ENCODE assay signal across 8 cellular contexts in genomic region chr3:122576174-122576940, GRCh38. TPM values are rescaled to one million over a fixed set of nuclear protein-coding genes. Genes with fewer than 3 reads are reported as not detected.
A peak's percentile ranks its signal among the peaks of the same experiment; 100 is the strongest.
DNase-seq lines count a peak whose midpoint lies in the region; ATAC-seq and TF ChIP-seq lines count a peak whose summit lies in the region.

No MANE protein-coding gene starts in this region.

- no peaks in the 10 kb centered on the region for H3K27me3 ChIP-seq in CD8-positive, alpha-beta memory T cell (ENCODE audit: insufficient read depth, low read length, poor library complexity, severe bottlenecking)
- no peaks in the 10 kb centered on the region for H3K27me3 ChIP-seq in uterus

- H3K4me3 Mint-ChIP-seq in CD8-positive, alpha-beta memory T cell, result peak overlapping the region in 6 of 7 donors; percentile 6 to 100 (median 98)
- peak overlapping the region; percentile 95 for H3K4me3 Mint-ChIP-seq in activated naive CD8-positive, alpha-beta T cell

- no peak overlapping the region for H3K27ac ChIP-seq in CD8-positive, alpha-beta memory T cell (ENCODE audit: low read depth, low read length)
- no peak overlapping the region for H3K27ac ChIP-seq in uterus

- no peaks in the 10 kb centered on the region for H3K9me3 ChIP-seq in CD8-positive, alpha-beta memory T cell (ENCODE audit: low read length)
- no peaks in the 10 kb centered on the region for H3K9me3 ChIP-seq in uterus

- CTCF ChIA-PET in CD8-positive, alpha-beta memory T cell (lab: Charles Lee), result no interaction called here

- peaks cover 2 to 5% (median 2%) of the 10 kb centered on the region in 5 donors for H3K9me3 Mint-ChIP-seq in CD8-positive, alpha-beta memory T cell
- peaks cover 3% of the 10 kb centered on the region for H3K9me3 Mint-ChIP-seq in activated naive CD8-positive, alpha-beta T cell (ENCODE audit: low read depth)

- peaks cover 27% of the 10 kb centered on the region for H3K4me1 ChIP-seq in CD8-positive, alpha-beta memory T cell (ENCODE audit: insufficient read depth, low read length)
- no peaks in the 10 kb centered on the region for H3K4me1 ChIP-seq in uterus

- no peaks in the 10 kb centered on the region for H3K36me3 ChIP-seq in CD8-positive, alpha-beta memory T cell (ENCODE audit: insufficient read depth, low read length)
- H3K36me3 ChIP-seq in uterus, result no peaks in the 10 kb centered on the region

- H3K27me3 Mint-ChIP-seq in CD8-positive, alpha-beta memory T cell, result no peaks in the 10 kb centered on the region
- no peaks in the 10 kb centered on the region for H3K27me3 Mint-ChIP-seq in activated naive CD8-positive, alpha-beta T cell

- no peak for TF ChIP-seq POLR2A in uterus (IDR thresholded peaks at IDR 0.05)

- H3K4me3 ChIP-seq in CD8-positive, alpha-beta memory T cell (ENCODE audit: low read length), result no peak overlapping the region
- no peak overlapping the region for H3K4me3 ChIP-seq in uterus

- in situ Hi-C loops in G401 (cut with HindIII; ENCODE audit: low sequenced_read_pairs), result no loop called here

- no peak for TF ChIP-seq CTCF in uterus (IDR thresholded peaks at IDR 0.05)

- DNase-seq in CD8-positive, alpha-beta memory T cell, result no peak
- DNase-seq in activated effector memory CD4-positive, alpha-beta T cell treated with anti-CD3 and anti-CD28 coated beads, Interleukin-2, amount 50 U/mL, for 16 hours, result no peak
- DNase-seq in uterus (no peak), NCI-H1092 treated with DMSO at 0.1 percent for 48 hours (lab: John Stamatoyannopoulos, UW) (no peak), G401 (ENCODE audit: low spot score) (no peak)

- intact Hi-C loops in uterus (cut with DNase I; ENCODE audit: low total_unique reads), result no loop called here

- POLR2A ChIA-PET in CD8-positive, alpha-beta memory T cell (lab: Charles Lee), result interaction anchor here (0.7 to 1.0 kb wide), 3 partner anchors 9 to 107 kb away, joined by 3 to 7 read pairs (median 7); no protein-coding TSS in a partner anchor

- H3K4me1 Mint-ChIP-seq in CD8-positive, alpha-beta memory T cell, result peaks cover 54 to 77% (median 64%) of the 10 kb centered on the region in 3 donors
- H3K4me1 Mint-ChIP-seq in activated naive CD8-positive, alpha-beta T cell (ENCODE audit: low read depth), result peaks cover 57% of the 10 kb centered on the region

- ATAC-seq in GM19438 (IDR thresholded peaks at IDR 0.05; ENCODE audit: low read depth, unreplicated experiment) (peak; percentile 82), HG03378 (IDR thresholded peaks at IDR 0.05; ENCODE audit: unreplicated experiment) (peak; percentile 79)

- peak overlapping the region in 7 of 8 donors; percentile 23 to 99 (median 78) for H3K27ac Mint-ChIP-seq in CD8-positive, alpha-beta memory T cell
- peak overlapping the region; percentile 97 for H3K27ac Mint-ChIP-seq in activated naive CD8-positive, alpha-beta T cell

- H3K36me3 Mint-ChIP-seq in CD8-positive, alpha-beta memory T cell, result peaks cover 6 to 38% (median 7%) of the 10 kb centered on the region in 3 donors
- H3K36me3 Mint-ChIP-seq in activated naive CD8-positive, alpha-beta T cell, result peaks cover 16% of the 10 kb centered on the region

RNA-seq across cellular contexts. Expression of gene PARP15, which starts 1.1 kb away (rescaled TPM):
- 10 to 100 TPM; 12.7 to 13.9 TPM for total RNA-seq in CD8-positive, alpha-beta memory T cell
- 8.5 TPM for polyA plus RNA-seq in CD8-positive, alpha-beta memory T cell
- total RNA-seq in uterus, result 1 to 10 TPM in 2 of 4 donors, under 1 TPM in 2; under 0.01 to 3.1 (median 1.6) TPM
- not detected in 2 replicates for total RNA-seq in G401 (2014; rRNA removed; shearing (Covaris generic))

RNA-seq across cellular contexts. Expression of gene DTX3L, which starts 12.2 kb away (rescaled TPM):
- total RNA-seq in CD8-positive, alpha-beta memory T cell, result 10 to 100 TPM; 22.9 to 24.3 TPM
- polyA plus RNA-seq in CD8-positive, alpha-beta memory T cell, result 31.2 TPM
- 10 to 100 TPM; 12.9 to 38.9 (median 23.3) TPM for total RNA-seq in uterus
- 4.9 and 5.3 TPM in 2 replicates for total RNA-seq in G401 (2014; rRNA removed; shearing (Covaris generic))

RNA-seq across cellular contexts. Expression of gene PARP9, which starts 12.3 kb away (rescaled TPM):
- 10 to 100 TPM; 13.2 to 13.4 TPM for total RNA-seq in CD8-positive, alpha-beta memory T cell
- polyA plus RNA-seq in CD8-positive, alpha-beta memory T cell, result 32.5 TPM
- total RNA-seq in uterus, result 10 to 100 TPM; 16.8 to 80.7 (median 35.8) TPM
- total RNA-seq in G401 (2014; rRNA removed; shearing (Covaris generic)), result 3.8 and 4.1 TPM in 2 replicates
